8 cellular contexts compared by ENCODE assay signal in genomic region chr13:34943675-34944634, GRCh38. TPM values are rescaled to one million over a fixed set of nuclear protein-coding genes. Genes with fewer than 3 reads are reported as not detected.
DNase-seq lines count a peak whose midpoint lies in the region; ATAC-seq, FAIRE-seq and TF ChIP-seq lines count a peak whose summit lies in the region.

No MANE protein-coding gene starts in this region.

- FAIRE-seq in D721Med (lab: Jason Lieb, UNC): peak; percentile 63

- no peak for TF ChIP-seq CTCF in D721Med (IDR thresholded peaks at IDR 0.05; ENCODE audit: insufficient read depth, missing control alignments)

- peak overlapping the region; percentile 73 for H3K4me3 Mint-ChIP-seq in central memory CD8-positive, alpha-beta T cell

- H3K4me1 ChIP-seq in neuron (ENCODE audit: insufficient read depth, low read length): peaks cover 26% of the 10 kb centered on the region

- no peaks in the 10 kb centered on the region for H3K36me3 ChIP-seq in neuron (ENCODE audit: insufficient read depth, low read length)

- H3K27ac Mint-ChIP-seq in central memory CD8-positive, alpha-beta T cell (ENCODE audit: low read depth): no peak overlapping the region

- H3K27me3 Mint-ChIP-seq in central memory CD8-positive, alpha-beta T cell: peaks cover 31% of the 10 kb centered on the region

- H3K27me3 ChIP-seq in neuron (ENCODE audit: insufficient read depth, low read length): peaks cover 3% of the 10 kb centered on the region

- no peaks in the 10 kb centered on the region for H3K9me3 Mint-ChIP-seq in central memory CD8-positive, alpha-beta T cell

- no peaks in the 10 kb centered on the region for H3K9me3 ChIP-seq in neuron (ENCODE audit: low read length)

- H2AFZ ChIP-seq in neuron (ENCODE audit: low read depth, low read length): peak overlapping the region; percentile 96

- H3K4me1 Mint-ChIP-seq in central memory CD8-positive, alpha-beta T cell: peaks cover 11% of the 10 kb centered on the region

- DNase-seq in D721Med (ENCODE audit: insufficient read length, low spot score) (no peak), NOMO-1 treated with dmso at 0.1 percent for 144 hours (lab: John Stamatoyannopoulos, UW; ENCODE audit: unreplicated experiment) (no peak), EL (no peak), occipital lobe (lab: John Stamatoyannopoulos, UW) (no peak)
- DNase-seq in central memory CD8-positive, alpha-beta T cell (ENCODE audit: low spot score in 2 of 2): no peak

- no peaks in the 10 kb centered on the region for H3K36me3 Mint-ChIP-seq in central memory CD8-positive, alpha-beta T cell (ENCODE audit: insufficient read depth)

- H3K4me3 ChIP-seq in neuron (ENCODE audit: low read length): peak overlapping the region; percentile 71

- ATAC-seq in HG03565 (IDR thresholded peaks at IDR 0.05; ENCODE audit: unreplicated experiment): peak; percentile 33
- ATAC-seq in central memory CD8-positive, alpha-beta T cell (replicated peaks; ENCODE audit: extremely low read depth, poor library complexity, severe bottlenecking): no peak
- ATAC-seq in GM18873 (IDR thresholded peaks at IDR 0.05; ENCODE audit: low FRiP score, unreplicated experiment): no peak

RNA-seq across cellular contexts. Expression of gene NBEA, which starts 1.9 kb away (rescaled TPM):
- 251 TPM for total RNA-seq in occipital lobe
